21 cellular contexts compared by ENCODE assay signal in genomic region chr10:5013385-5013784, GRCh38. TPM values are rescaled to one million over a fixed set of nuclear protein-coding genes. Genes with fewer than 3 reads are reported as not detected.
"Had no signal": no experiment of that assay in that cellular context is flagged by ENCODE, and none has a peak within 500 bp of the region (broad histone marks: within the 10 kb centered on the region; RNA-seq: fewer than 3 reads in every experiment).

No MANE protein-coding gene starts in this region.

- ATAC-seq: activated CD4-positive, alpha-beta T cell treated with anti-CD3 and anti-CD28 coated beads for 36 hours; gastrocnemius medialis; left colon; naive thymus-derived CD4-positive, alpha-beta T cell; right lobe of liver had no signal

- DNase-seq: activated CD4-positive, alpha-beta T cell treated with anti-CD3 and anti-CD28 coated beads for 36 hours; activated CD4-positive, alpha-beta T cell treated with anti-CD3 and anti-CD28 coated beads, Interleukin-2, amount 50 U/mL, for 48 hours; activated CD4-positive, CD25-positive, alpha-beta regulatory T cell; activated CD8-positive, alpha-beta memory T cell treated with anti-CD3 and anti-CD28 coated beads for 24 hours; activated effector memory CD4-positive, alpha-beta T cell treated with Interleukin-2 at 50 U/mL for 16 hours; activated naive CD4-positive, alpha-beta T cell treated with Interleukin-2 at 50 U/mL for 16 hours; anterior cingulate cortex; dermis blood vessel endothelial cell; effector CD4-positive, alpha-beta T cell; gastrocnemius medialis; glutamatergic neuron; kidney; left colon; midbrain; naive thymus-derived CD4-positive, alpha-beta T cell; ovary; right lobe of liver; stimulated activated CD4-positive, alpha-beta T cell treated with anti-CD3 and anti-CD28 coated beads, Interleukin-2, amount 100 ng/mL, for 48 hours; stimulated activated naive CD4-positive, alpha-beta T cell treated with Interleukin-2 at 50 U/mL for 16 hours; transverse colon had no signal

- H3K27me3 ChIP-seq: gastrocnemius medialis, ovary, right lobe of liver, transverse colon had no signal

- H3K36me3 ChIP-seq: gastrocnemius medialis, ovary, right lobe of liver, transverse colon had no signal

- H3K4me3 ChIP-seq: gastrocnemius medialis, ovary, right lobe of liver, transverse colon had no signal

- H3K9me3 ChIP-seq: gastrocnemius medialis, ovary, right lobe of liver, transverse colon had no signal

- H3K27ac ChIP-seq: epithelial cell of prostate, gastrocnemius medialis, ovary, right lobe of liver, transverse colon had no signal

RNA-seq across cellular contexts. Expression of gene AKR1C2, which starts 9.7 kb away (rescaled TPM):
- total RNA-seq: activated CD4-positive, alpha-beta T cell treated with anti-CD3 and anti-CD28 coated beads for 36 hours had no signal
